14 cellular contexts compared by ENCODE assay signal in the genomic region with DNA sequence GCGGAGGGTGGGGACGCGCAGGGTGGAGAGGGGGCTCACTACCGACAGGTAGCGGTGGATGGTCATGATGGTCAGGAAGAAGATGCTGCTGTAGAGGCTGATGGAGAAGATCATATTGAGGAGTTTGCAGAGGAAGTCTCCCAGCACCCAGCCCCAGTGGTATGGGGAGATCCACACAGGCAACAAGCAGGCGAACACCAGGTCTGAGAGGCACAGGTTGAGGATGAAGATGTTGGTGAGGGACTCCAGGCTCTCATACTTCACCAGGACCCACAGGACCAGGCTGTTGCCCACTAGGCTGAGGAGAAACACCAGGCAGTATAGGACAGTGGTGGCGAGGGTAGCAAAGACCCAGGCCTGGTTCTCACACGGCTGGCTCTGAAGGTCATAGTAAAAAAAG. TPM values are rescaled to one million over a fixed set of nuclear protein-coding genes. Genes with fewer than 3 reads are reported as not detected.
DNase-seq lines count a peak whose midpoint lies in the region; ATAC-seq lines count a peak whose summit lies in the region.
"Had no signal": no experiment of that assay in that cellular context is flagged by ENCODE, and none has a peak within 500 bp of the region (broad histone marks: within the 10 kb centered on the region; RNA-seq: fewer than 3 reads in every experiment).

No MANE protein-coding gene starts in this region.

- H3K4me3 Mint-ChIP-seq in stimulated activated naive CD8-positive, alpha-beta T cell treated with anti-CD3 and anti-CD28 coated beads, Interleukin-15, amount 100 ng/mL, for 72 hours, result no peak overlapping the region
- no peak overlapping the region for H3K4me3 Mint-ChIP-seq in stimulated activated effector memory CD8-positive, alpha-beta T cell treated with anti-CD3 and anti-CD28 coated beads, Interleukin-12 subunit alpha, Interleukin-12 subunit beta, amount 100 ng/mL, for 72 hours
- H3K4me3 Mint-ChIP-seq: B cell; CD8-positive, alpha-beta T cell had no signal

- H3K23ac ChIP-seq in neuronal stem cell (ENCODE audit: low read depth, low read length, poor library complexity), result no peak overlapping the region

- H3K27me3 ChIP-seq in neuronal stem cell (ENCODE audit: control insufficient read depth in 3 of 3, insufficient read depth in 3 of 3, low read depth in 1 of 3, low read length in 3 of 3), result peaks cover 0 to 3% (median 0%) of the 10 kb centered on the region in 3 experiments
- H3K27me3 ChIP-seq: BLaER1 treated with 17β-estradiol and CSF1 and Interleukin-3, amounts not matched to agents 10 nM and 100 nM had no signal

- H3K4me2 ChIP-seq in neuronal stem cell (ENCODE audit: insufficient read depth, low read length, poor library complexity, severe bottlenecking), result no peak overlapping the region
- H3K4me2 ChIP-seq: BLaER1 treated with 17β-estradiol and CSF1 and Interleukin-3, amounts not matched to agents 10 nM and 100 nM had no signal

- no peak overlapping the region for H2BK5ac ChIP-seq in neuronal stem cell (ENCODE audit: low read length)

- no peak for DNase-seq in stimulated activated naive CD8-positive, alpha-beta T cell treated with anti-CD3 and anti-CD28 coated beads, Interleukin-15, amount 100 ng/mL, for 72 hours
- DNase-seq in stimulated activated naive CD8-positive, alpha-beta T cell treated with anti-CD3 and anti-CD28 coated beads, Interleukin-15, Interleukin-2, amounts not matched to agents 100 U/mL and 50 U/mL, for 24 hours, result no peak
- DNase-seq in neuronal stem cell (ENCODE audit: low spot score) (no peak), HCEC 1CT (no peak)
- peak in 1 of 2 donors; percentile 38 for DNase-seq in stimulated activated effector memory CD8-positive, alpha-beta T cell treated with anti-CD3 and anti-CD28 coated beads, Interleukin-12 subunit alpha, Interleukin-12 subunit beta, amount 100 ng/mL, for 72 hours (ENCODE audit: low spot score in 2 of 2)
- DNase-seq: Calu3; CD8-positive, alpha-beta T cell; DMS79 treated with DMSO at 0.1 percent for 48 hours; GF-D8 had no signal

- no peak overlapping the region for H3K4me3 ChIP-seq in neuronal stem cell (ENCODE audit: low read length in 2 of 2)
- H3K4me3 ChIP-seq: BLaER1 treated with 17β-estradiol and CSF1 and Interleukin-3, amounts not matched to agents 10 nM and 100 nM; HAP-1 had no signal

- H3K9ac ChIP-seq in neuronal stem cell (ENCODE audit: low read depth, low read length, poor library complexity), result no peak overlapping the region
- H3K9ac ChIP-seq: BLaER1 treated with 17β-estradiol and CSF1 and Interleukin-3, amounts not matched to agents 10 nM and 100 nM had no signal

- H3K4me1 Mint-ChIP-seq in stimulated activated naive CD8-positive, alpha-beta T cell treated with anti-CD3 and anti-CD28 coated beads, Interleukin-15, amount 100 ng/mL, for 72 hours, result peaks cover 33% of the 10 kb centered on the region
- peaks cover 46% of the 10 kb centered on the region for H3K4me1 Mint-ChIP-seq in stimulated activated effector memory CD8-positive, alpha-beta T cell treated with anti-CD3 and anti-CD28 coated beads, Interleukin-12 subunit alpha, Interleukin-12 subunit beta, amount 100 ng/mL, for 72 hours
- H3K4me1 Mint-ChIP-seq: B cell had no signal

- WGBS in neuronal stem cell (ENCODE audit: extremely low coverage in 2 of 2, insufficient read length in 2 of 2, insufficient replicate concordance in 1 of 2), 2 donors, result no CpG with 5 or more reads among the region's 8 CpGs

- peaks cover 20% of the 10 kb centered on the region for H3K27me3 Mint-ChIP-seq in stimulated activated naive CD8-positive, alpha-beta T cell treated with anti-CD3 and anti-CD28 coated beads, Interleukin-15, amount 100 ng/mL, for 72 hours

- no peak overlapping the region for H3K4ac ChIP-seq in neuronal stem cell (ENCODE audit: low read length)

- H3K27ac Mint-ChIP-seq in stimulated activated naive CD8-positive, alpha-beta T cell treated with anti-CD3 and anti-CD28 coated beads, Interleukin-15, amount 100 ng/mL, for 72 hours, result peak overlapping the region; percentile 31 to 72
- peak overlapping the region; percentile 82 for H3K27ac Mint-ChIP-seq in stimulated activated effector memory CD8-positive, alpha-beta T cell treated with anti-CD3 and anti-CD28 coated beads, Interleukin-12 subunit alpha, Interleukin-12 subunit beta, amount 100 ng/mL, for 72 hours
- H3K27ac Mint-ChIP-seq: B cell; CD8-positive, alpha-beta T cell had no signal

- H3K4me1 ChIP-seq in neuronal stem cell (ENCODE audit: control insufficient read depth in 2 of 2, insufficient read depth in 1 of 2, low read depth in 1 of 2, low read length in 2 of 2), result no peaks in the 10 kb centered on the region
- H3K4me1 ChIP-seq: HAP-1 had no signal

- H3K36me3 ChIP-seq in neuronal stem cell (replicated peaks in 1 of 2; ENCODE audit: control insufficient read depth in 2 of 2, insufficient read depth in 2 of 2, low read length in 2 of 2), result no peaks in the 10 kb centered on the region
- H3K36me3 ChIP-seq: BLaER1 treated with 17β-estradiol and CSF1 and Interleukin-3, amounts not matched to agents 10 nM and 100 nM; HAP-1 had no signal

- no peaks in the 10 kb centered on the region for H3K9me3 Mint-ChIP-seq in stimulated activated naive CD8-positive, alpha-beta T cell treated with anti-CD3 and anti-CD28 coated beads, Interleukin-15, amount 100 ng/mL, for 72 hours
- no peaks in the 10 kb centered on the region for H3K9me3 Mint-ChIP-seq in stimulated activated effector memory CD8-positive, alpha-beta T cell treated with anti-CD3 and anti-CD28 coated beads, Interleukin-12 subunit alpha, Interleukin-12 subunit beta, amount 100 ng/mL, for 72 hours
- H3K9me3 Mint-ChIP-seq: CD8-positive, alpha-beta T cell had no signal

- H4K91ac ChIP-seq in neuronal stem cell (ENCODE audit: low read depth, low read length, poor library complexity), result no peak overlapping the region

- H3K14ac ChIP-seq in neuronal stem cell (ENCODE audit: low read length), result no peak overlapping the region

- H3K18ac ChIP-seq in neuronal stem cell (ENCODE audit: low read length), result peak overlapping the region; percentile 15

- H3K27ac ChIP-seq in neuronal stem cell (replicated peaks; ENCODE audit: low read length), result no peak overlapping the region
- H3K27ac ChIP-seq: BLaER1 treated with 17β-estradiol and CSF1 and Interleukin-3, amounts not matched to agents 10 nM and 100 nM; HL-60 had no signal

- peaks cover 0 to 3% of the 10 kb centered on the region in 2 donors for H3K9me3 ChIP-seq in neuronal stem cell (replicated peaks in 1 of 2; ENCODE audit: control insufficient read depth in 2 of 2, insufficient read depth in 1 of 2, low read depth in 1 of 2, low read length in 2 of 2)
- H3K9me3 ChIP-seq: HAP-1 had no signal

- ATAC-seq in stimulated activated naive CD8-positive, alpha-beta T cell treated with anti-CD3 and anti-CD28 coated beads, Interleukin-15, amount 100 ng/mL, for 72 hours, result no peak
- no peak for ATAC-seq in stimulated activated naive CD8-positive, alpha-beta T cell treated with anti-CD3 and anti-CD28 coated beads, Interleukin-15, Interleukin-2, amounts not matched to agents 100 U/mL and 50 U/mL, for 24 hours
- no peak for ATAC-seq in stimulated activated effector memory CD8-positive, alpha-beta T cell treated with anti-CD3 and anti-CD28 coated beads, Interleukin-12 subunit alpha, Interleukin-12 subunit beta, amount 100 ng/mL, for 72 hours
- no peak for ATAC-seq in GM19351 (IDR thresholded peaks at IDR 0.05; ENCODE audit: unreplicated experiment)
- ATAC-seq: CD8-positive, alpha-beta T cell had no signal

- no peak overlapping the region for H2BK120ac ChIP-seq in neuronal stem cell (ENCODE audit: low read depth, low read length)

- no peak overlapping the region for H2AFZ ChIP-seq in neuronal stem cell (ENCODE audit: low read length)

- H3K36me3 Mint-ChIP-seq in stimulated activated effector memory CD8-positive, alpha-beta T cell treated with anti-CD3 and anti-CD28 coated beads, Interleukin-12 subunit alpha, Interleukin-12 subunit beta, amount 100 ng/mL, for 72 hours, result no peaks in the 10 kb centered on the region
- H3K36me3 Mint-ChIP-seq: CD8-positive, alpha-beta T cell had no signal

- H2BK12ac ChIP-seq in neuronal stem cell (ENCODE audit: low read length), result no peak overlapping the region

- no peak overlapping the region for H4K8ac ChIP-seq in neuronal stem cell (ENCODE audit: low read depth, low read length)

- H3K79me1 ChIP-seq in neuronal stem cell (ENCODE audit: low read depth, low read length), result no peaks in the 10 kb centered on the region

- H2BK15ac ChIP-seq in neuronal stem cell (ENCODE audit: low read length), result peak overlapping the region; percentile 30

- no peak overlapping the region for H2AK5ac ChIP-seq in neuronal stem cell (ENCODE audit: low read depth, low read length)

RNA-seq across cellular contexts. Expression of gene XCR1, which starts 5.8 kb away (rescaled TPM):
- polyA plus RNA-seq in neuronal stem cell (2013, experiment 1 of 2), result not detected
- polyA plus RNA-seq in neuronal stem cell (2013, experiment 2 of 2), result not detected

RNA-seq across cellular contexts. Expression of gene FYCO1, which starts 25.9 kb away (rescaled TPM):
- 4.6 TPM for polyA plus RNA-seq in neuronal stem cell (2013, experiment 1 of 2)
- 4.7 TPM for polyA plus RNA-seq in neuronal stem cell (2013, experiment 2 of 2)
